8 cellular contexts compared by ENCODE assay signal in genomic region chr2:230865766-230866703, GRCh38. TPM values are rescaled to one million over a fixed set of nuclear protein-coding genes. Genes with fewer than 3 reads are reported as not detected.
A peak's percentile ranks its signal among the peaks of the same experiment; 100 is the strongest.
DNase-seq lines count a peak whose midpoint lies in the region; ATAC-seq, FAIRE-seq and TF ChIP-seq lines count a peak whose summit lies in the region.

No MANE protein-coding gene starts in this region.

- peak overlapping the region; percentile 85 to 96 (median 91) for H3K4me3 Mint-ChIP-seq in brain

- peak overlapping the region; percentile 31 to 94 (median 91) for H3K27ac Mint-ChIP-seq in brain

- TF ChIP-seq POLR2A in NB4 (IDR thresholded peaks at IDR 0.05; ENCODE audit: extremely low read depth, insufficient read length) = no peak

- H3K36me3 Mint-ChIP-seq in brain = no peaks in the 10 kb centered on the region

- no peak overlapping the region for H3K27ac ChIP-seq in stomach smooth muscle (ENCODE audit: low read length)

- no peak for TF ChIP-seq CTCF in NB4 (IDR thresholded peaks at IDR 0.05; ENCODE audit: low read depth, low read length)
- TF ChIP-seq CTCF in brain (conservative IDR thresholded peaks at IDR 0.05) = peak in 1 of 2 experiments; percentile 34
- no peak for TF ChIP-seq CTCF in D721Med (IDR thresholded peaks at IDR 0.05; ENCODE audit: insufficient read depth, missing control alignments)

- peaks cover 0 to 10% (median 0%) of the 10 kb centered on the region in 5 experiments for H3K9me3 Mint-ChIP-seq in brain

- H3K4me1 Mint-ChIP-seq in brain = peaks cover 65% of the 10 kb centered on the region

- no peak for ATAC-seq in HG02798 (IDR thresholded peaks at IDR 0.05; ENCODE audit: poor library complexity, unreplicated experiment)

- FAIRE-seq in D721Med (lab: Jason Lieb, UNC) = no peak

- no peaks in the 10 kb centered on the region for H3K27me3 Mint-ChIP-seq in brain

- H3K9me3 ChIP-seq in stomach smooth muscle (ENCODE audit: control insufficient read depth in 2 of 2, low read length in 2 of 2) = no peaks in the 10 kb centered on the region

- H3K27me3 ChIP-seq in stomach smooth muscle (ENCODE audit: control insufficient read depth in 1 of 2, insufficient read depth in 2 of 2, low read length in 2 of 2) = no peaks in the 10 kb centered on the region

- peaks cover 42% of the 10 kb centered on the region for H3K4me1 ChIP-seq in stomach smooth muscle (ENCODE audit: control insufficient read depth, insufficient read depth, low read length)

- no peaks in the 10 kb centered on the region for H3K36me3 ChIP-seq in stomach smooth muscle (ENCODE audit: control insufficient read depth in 2 of 2, insufficient read depth in 2 of 2, low read length in 2 of 2)

- peak overlapping the region in 1 of 2 donors; percentile 22 for H3K9ac ChIP-seq in stomach smooth muscle (ENCODE audit: low read length in 2 of 2)

- H3K4me3 ChIP-seq in NB4 (ENCODE audit: low read depth, low read length) = peak overlapping the region; percentile 85
- H3K4me3 ChIP-seq in stomach smooth muscle (ENCODE audit: low read length in 2 of 2) = peak overlapping the region; percentile 62 to 81

- DNase-seq in EH (ENCODE audit: low read depth) (peak; percentile 63), NB4 (ENCODE audit: low read depth) (peak; percentile 78), kidney tubule cell (ENCODE audit: low spot score) (peak; percentile 13), mesenteric fat pad (ENCODE audit: low spot score) (no peak), D721Med (ENCODE audit: insufficient read length, low spot score) (no peak)

RNA-seq across cellular contexts. Expression of gene ITM2C, which starts 1.3 kb away (rescaled TPM):
- polyA plus RNA-seq in brain (ENCODE audit: insufficient read depth, low read depth, low replicate concordance) = 519 TPM
- 27.1 TPM for total RNA-seq in mesenteric fat pad

RNA-seq across cellular contexts. Expression of gene GPR55, which starts 59.0 kb away (rescaled TPM):
- 0.08 TPM for polyA plus RNA-seq in brain (ENCODE audit: insufficient read depth, low read depth, low replicate concordance)
- total RNA-seq in mesenteric fat pad = 0.22 TPM

Comparison
In these comparisons a context has a peak if more than half of its experiments do, and no peak if none do; other contexts are left out.
1. DNase-seq: peak in EH (single experiment), NB4 (single experiment) and kidney tubule cell (single experiment); none in mesenteric fat pad (single experiment) and D721Med (single experiment).